Comparison of ENCODE assay signal across 16 cellular contexts in the genomic region with DNA sequence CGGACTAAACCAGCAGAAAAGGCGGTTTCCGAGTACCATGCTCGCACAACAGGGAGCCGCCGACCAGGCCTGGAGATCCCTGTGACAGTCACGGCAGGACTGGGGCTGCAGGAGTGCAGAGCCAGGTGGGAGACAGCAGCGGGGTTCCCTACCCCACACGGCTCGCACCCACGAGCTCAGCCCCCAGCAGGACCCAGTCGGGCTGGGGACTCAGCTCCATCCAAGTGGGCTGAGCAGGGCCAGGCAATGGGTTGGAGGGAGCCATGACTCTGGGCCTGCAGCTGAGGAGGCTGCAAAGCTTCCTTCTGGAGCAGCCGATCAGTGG. TPM values are rescaled to one million over a fixed set of nuclear protein-coding genes. Genes with fewer than 3 reads are reported as not detected.
DNase-seq lines count a peak whose midpoint lies in the region; ATAC-seq and TF ChIP-seq lines count a peak whose summit lies in the region.
"Had no signal": no experiment of that assay in that cellular context is flagged by ENCODE, and none has a peak within 500 bp of the region (broad histone marks: within the 10 kb centered on the region; RNA-seq: fewer than 3 reads in every experiment).

No MANE protein-coding gene starts in this region.

- no peak for TF ChIP-seq POLR2A in breast epithelium (IDR thresholded peaks at IDR 0.05)

- ATAC-seq in T-helper 17 cell (no peak), upper lobe of right lung (no peak)
- ATAC-seq: A549 had no signal

- H3K4me1 Mint-ChIP-seq in MCF 10A (ENCODE audit: insufficient read depth, unreplicated experiment) = no peaks in the 10 kb centered on the region
- peaks cover 15% of the 10 kb centered on the region for H3K4me1 Mint-ChIP-seq in T-helper 17 cell
- peaks cover 67% of the 10 kb centered on the region for H3K4me1 Mint-ChIP-seq in nephron

- no peak overlapping the region for H3K4me3 Mint-ChIP-seq in MCF 10A (ENCODE audit: unreplicated experiment)
- peak overlapping the region; percentile 56 for H3K4me3 Mint-ChIP-seq in T-helper 17 cell
- peak overlapping the region in 1 of 3 experiments; percentile 64 for H3K4me3 Mint-ChIP-seq in nephron

- H3K9me3 Mint-ChIP-seq in MCF 10A (ENCODE audit: unreplicated experiment) = no peaks in the 10 kb centered on the region
- H3K9me3 Mint-ChIP-seq in nephron = no peaks in the 10 kb centered on the region

- H3K27ac Mint-ChIP-seq in MCF 10A (ENCODE audit: low read depth, unreplicated experiment) (peak overlapping the region; percentile 25), T-helper 17 cell (peak overlapping the region; percentile 62), nephron (peak overlapping the region; percentile 88 to 92 (median 89))

- no TSS peak for BruUV-seq in MCF 10A (replicated peaks; lab: Mats Ljungman, UMichigan)

- H3K36me3 Mint-ChIP-seq in MCF 10A (ENCODE audit: insufficient read depth, unreplicated experiment) (no peaks in the 10 kb centered on the region), T-helper 17 cell (ENCODE audit: low read depth) (no peaks in the 10 kb centered on the region), nephron (ENCODE audit: low read depth) (peaks cover 3% of the 10 kb centered on the region)

- H3K9me2 ChIP-seq in hepatocyte (replicated peaks; ENCODE audit: insufficient read depth) = no peaks in the 10 kb centered on the region

- H3K36me3 ChIP-seq in breast epithelium (no peaks in the 10 kb centered on the region), upper lobe of right lung (no peaks in the 10 kb centered on the region), hepatocyte (replicated peaks; ENCODE audit: insufficient read depth, low read depth) (no peaks in the 10 kb centered on the region)

- DNase-seq in MCF 10A (ENCODE audit: unreplicated experiment) (no peak), breast epithelium (ENCODE audit: low spot score in 2 of 2) (no peak), T-helper 17 cell (no peak), upper lobe of right lung (peak; percentile 61), hepatocyte (ENCODE audit: low spot score) (no peak), activated gamma-delta T cell (lab: John Stamatoyannopoulos, UW) (no peak), COLO829 (ENCODE audit: low spot score) (no peak)
- DNase-seq: DMS53; NCI-H146; NCI-H2081 treated with DMSO at 0.1 percent for 48 hours; NCI-H2227 treated with DMSO at 0.1 percent for 48 hours; NCI-H524 treated with DMSO at 0.1 percent for 48 hours; NK-92 treated with Interleukin-12 subunit alpha and Interleukin-12 subunit beta, amount 100 ng/mL, for 24 hours had no signal

- no peaks in the 10 kb centered on the region for H4K20me1 ChIP-seq in hepatocyte (ENCODE audit: insufficient read depth, poor library complexity, severe bottlenecking)

- H2AFZ ChIP-seq in hepatocyte = no peak overlapping the region

- CTCF ChIA-PET in MCF 10A (lab: Yijun Ruan, JAX) = interaction anchor here (0.6 to 3.3 kb wide), 4 partner anchors 14 to 584 kb away, joined by 4 to 17 read pairs (median 6); a partner anchor contains a TSS

- no peaks in the 10 kb centered on the region for H3K9me3 ChIP-seq in breast epithelium
- H3K9me3 ChIP-seq in T-helper 17 cell (ENCODE audit: control insufficient read depth, low read length, poor library complexity, severe bottlenecking) = no peaks in the 10 kb centered on the region
- no peaks in the 10 kb centered on the region for H3K9me3 ChIP-seq in upper lobe of right lung
- no peaks in the 10 kb centered on the region for H3K9me3 ChIP-seq in hepatocyte (ENCODE audit: low read depth)
- H3K9me3 ChIP-seq: A549 had no signal

- H3K27ac ChIP-seq in breast epithelium (no peak overlapping the region), upper lobe of right lung (no peak overlapping the region), hepatocyte (no peak overlapping the region)
- H3K27ac ChIP-seq: A549, HL-60 had no signal

- POLR2A ChIA-PET in MCF 10A (lab: Yijun Ruan, JAX) = interaction anchor here (0.7 kb wide), 1 partner anchor 306 kb away, joined by 3 read pairs; no protein-coding TSS in a partner anchor

- peaks cover 0 to 6% of the 10 kb centered on the region in 2 donors for H3K4me1 ChIP-seq in breast epithelium
- H3K4me1 ChIP-seq in upper lobe of right lung = peaks cover 20% of the 10 kb centered on the region
- peaks cover 22% of the 10 kb centered on the region for H3K4me1 ChIP-seq in hepatocyte (ENCODE audit: insufficient read depth)

- intact Hi-C loops in MCF 10A (cut with micrococcal nuclease) = no loop called here
- intact Hi-C loops in breast epithelium (cut with DNase I; ENCODE audit: low total_unique reads) = no loop called here
- intact Hi-C loops in upper lobe of right lung (cut with DNase I) = loop anchor here (5.0 to 10.0 kb wide), 2 partner anchors 120 to 573 kb away; no protein-coding TSS in a partner anchor

- 92% methylated on average over 13 of the region's 13 CpGs for WGBS in hepatocyte (ENCODE audit: low lambda C conversion rate, missing lambda C conversion rate)

- peaks cover 61% of the 10 kb centered on the region for H3K79me2 ChIP-seq in hepatocyte

- H3K27me3 Mint-ChIP-seq in MCF 10A (ENCODE audit: insufficient read depth, unreplicated experiment) = no peaks in the 10 kb centered on the region
- no peaks in the 10 kb centered on the region for H3K27me3 Mint-ChIP-seq in T-helper 17 cell
- no peaks in the 10 kb centered on the region for H3K27me3 Mint-ChIP-seq in nephron (ENCODE audit: low read depth)

- no peaks in the 10 kb centered on the region for H3K27me3 ChIP-seq in breast epithelium
- H3K27me3 ChIP-seq in upper lobe of right lung = no peaks in the 10 kb centered on the region
- H3K27me3 ChIP-seq in hepatocyte = no peaks in the 10 kb centered on the region

- H3K4me3 ChIP-seq in breast epithelium (no peak overlapping the region), upper lobe of right lung (no peak overlapping the region), hepatocyte (no peak overlapping the region)
- H3K4me3 ChIP-seq: A549 had no signal

- no peak overlapping the region for H3K4me2 ChIP-seq in hepatocyte
- H3K4me2 ChIP-seq: A549 had no signal

- TF ChIP-seq CTCF in MCF 10A (IDR thresholded peaks at IDR 0.05; ENCODE audit: unreplicated experiment) (no peak), breast epithelium (IDR thresholded peaks at IDR 0.05) (no peak), nephron (IDR thresholded peaks at IDR 0.05; ENCODE audit: unreplicated experiment in 3 of 3) (no peak), upper lobe of right lung (IDR thresholded peaks at IDR 0.05) (no peak), hepatocyte (IDR thresholded peaks at IDR 0.05; ENCODE audit: poor library complexity) (no peak)

RNA-seq across cellular contexts. Expression of a gene that starts 15.8 kb away (rescaled TPM):
- total RNA-seq in MCF 10A (2022) = 10.0 and 10.9 TPM in 2 replicates
- 10 to 100 TPM in 2 of 3 donors, 1 to 10 TPM in 1; 7.2 to 13.0 (median 10.8) TPM for total RNA-seq in breast epithelium
- total RNA-seq in T-helper 17 cell = 1 to 10 TPM; 7.6 to 7.7 TPM
- total RNA-seq in upper lobe of right lung = 9.8 TPM
- total RNA-seq in hepatocyte = 22.3 and 25.6 TPM in 2 replicates
- polyA plus RNA-seq in hepatocyte = 15.8 and 20.9 TPM in 2 replicates

Comparison
In these comparisons a context has a peak if more than half of its experiments do, and no peak if none do; other contexts are left out.
1. H3K27ac Mint-ChIP-seq: peak in every context shown above with its lines; median percentile 89 in nephron; 62 in T-helper 17 cell; 25 in MCF 10A.